8 cellular contexts compared by ENCODE assay signal in the genomic region with DNA sequence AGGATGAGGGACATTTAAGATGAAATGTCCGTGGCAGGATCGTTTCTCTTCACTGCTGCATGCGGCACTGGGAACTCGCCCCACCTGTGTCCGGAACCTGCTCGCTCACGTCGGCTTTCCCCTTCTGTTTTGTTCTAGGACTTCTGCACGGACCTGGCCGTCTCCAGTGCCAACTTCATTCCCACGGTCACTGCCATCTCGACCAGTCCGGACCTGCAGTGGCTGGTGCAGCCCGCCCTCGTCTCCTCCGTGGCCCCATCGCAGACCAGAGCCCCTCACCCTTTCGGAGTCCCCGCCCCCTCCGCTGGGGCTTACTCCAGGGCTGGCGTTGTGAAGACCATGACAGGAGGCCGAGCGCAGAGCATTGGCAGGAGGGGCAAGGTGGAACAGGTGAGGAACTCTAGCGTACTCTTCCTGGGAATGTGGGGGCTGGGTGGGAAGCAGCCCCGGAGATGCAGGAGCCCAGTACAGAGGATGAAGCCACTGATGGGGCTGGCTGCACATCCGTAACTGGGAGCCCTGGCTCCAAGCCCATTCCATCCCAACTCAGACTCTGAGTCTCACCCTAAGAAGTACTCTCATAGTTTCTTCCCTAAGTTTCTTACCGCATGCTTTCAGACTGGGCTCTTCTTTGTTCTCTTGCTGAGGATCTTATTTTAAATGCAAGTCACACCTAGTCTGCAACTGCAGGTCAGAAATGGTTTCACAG. TPM values are rescaled to one million over a fixed set of nuclear protein-coding genes. Genes with fewer than 3 reads are reported as not detected.
A peak's percentile ranks its signal among the peaks of the same experiment; 100 is the strongest.
DNase-seq lines count a peak whose midpoint lies in the region; ATAC-seq and TF ChIP-seq lines count a peak whose summit lies in the region.

No MANE protein-coding gene starts in this region.

- H3K27me3 ChIP-seq in CD4-positive, CD25-positive, alpha-beta regulatory T cell (ENCODE audit: control insufficient read depth, insufficient read depth, low read length) = peaks cover 16% of the 10 kb centered on the region
- H3K27me3 ChIP-seq in RWPE2 (ENCODE audit: insufficient read depth, poor library complexity, severe bottlenecking) = no peaks in the 10 kb centered on the region

- TF ChIP-seq CTCF in RWPE2 (IDR thresholded peaks at IDR 0.05; ENCODE audit: poor library complexity, severe bottlenecking) (no peak), epithelial cell of esophagus (IDR thresholded peaks at IDR 0.05; ENCODE audit: insufficient read depth, low read depth, low read length, missing control alignments) (no peak)

- peaks cover 74% of the 10 kb centered on the region for H3K27me3 Mint-ChIP-seq in CD4-positive, CD25-positive, alpha-beta regulatory T cell

- H3K27ac Mint-ChIP-seq in CD4-positive, CD25-positive, alpha-beta regulatory T cell = peak overlapping the region; percentile 85 to 99 (median 98)

- no peak for ATAC-seq in CD4-positive, CD25-positive, alpha-beta regulatory T cell (ENCODE audit: low read depth in 2 of 2)
- ATAC-seq in RWPE2 (ENCODE audit: low read depth) (no peak), GM21367 (IDR thresholded peaks at IDR 0.05; ENCODE audit: unreplicated experiment) (no peak)

- peaks cover 0 to 3% (median 0%) of the 10 kb centered on the region in 7 donors for H3K9me3 Mint-ChIP-seq in CD4-positive, CD25-positive, alpha-beta regulatory T cell

- H3K4me1 Mint-ChIP-seq in CD4-positive, CD25-positive, alpha-beta regulatory T cell = peaks cover 7 to 39% (median 26%) of the 10 kb centered on the region in 4 donors

- DNase-seq in CD4-positive, CD25-positive, alpha-beta regulatory T cell = peak in 1 of 3 donors; percentile 22
- DNase-seq in RWPE2 (ENCODE audit: low spot score) (peak; percentile 76), epithelial cell of esophagus (ENCODE audit: low read depth) (no peak), myocyte (ENCODE audit: low read depth) (peak; percentile 11), COR-L47 (lab: John Stamatoyannopoulos, UW) (no peak), DMS79 treated with DMSO at 0.1 percent for 48 hours (lab: John Stamatoyannopoulos, UW) (no peak), H4 (ENCODE audit: low spot score) (no peak)

- H3K27ac ChIP-seq in CD4-positive, CD25-positive, alpha-beta regulatory T cell (ENCODE audit: insufficient read depth, low read length, poor library complexity, severe bottlenecking) = no peak overlapping the region
- H3K27ac ChIP-seq in RWPE2 (ENCODE audit: poor library complexity, severe bottlenecking) = peak overlapping the region; percentile 82

- H3K36me3 Mint-ChIP-seq in CD4-positive, CD25-positive, alpha-beta regulatory T cell = peaks cover 10% of the 10 kb centered on the region

- H3K4me1 ChIP-seq in CD4-positive, CD25-positive, alpha-beta regulatory T cell (ENCODE audit: control insufficient read depth, insufficient read depth, low read length, poor library complexity, severe bottlenecking) = peaks cover 33% of the 10 kb centered on the region
- peaks cover 20% of the 10 kb centered on the region for H3K4me1 ChIP-seq in RWPE2 (ENCODE audit: insufficient read depth, poor library complexity, severe bottlenecking)

- peaks cover 18% of the 10 kb centered on the region for H3K36me3 ChIP-seq in CD4-positive, CD25-positive, alpha-beta regulatory T cell (ENCODE audit: control insufficient read depth, insufficient read depth, low read length)
- peaks cover 38% of the 10 kb centered on the region for H3K36me3 ChIP-seq in RWPE2 (ENCODE audit: low read depth)

- H3K9me3 ChIP-seq in CD4-positive, CD25-positive, alpha-beta regulatory T cell (ENCODE audit: control insufficient read depth in 2 of 2, low read length in 2 of 2) = no peaks in the 10 kb centered on the region
- H3K9me3 ChIP-seq in RWPE2 (ENCODE audit: severe bottlenecking) = no peaks in the 10 kb centered on the region

- H3K4me3 ChIP-seq in CD4-positive, CD25-positive, alpha-beta regulatory T cell (ENCODE audit: low read depth, low read length) = peak overlapping the region; percentile 87
- peak overlapping the region; percentile 83 for H3K4me3 ChIP-seq in RWPE2 (ENCODE audit: severe bottlenecking)
- H3K4me3 ChIP-seq in epithelial cell of esophagus (ENCODE audit: low read length) = peak overlapping the region; percentile 79

- H3K4me3 Mint-ChIP-seq in CD4-positive, CD25-positive, alpha-beta regulatory T cell = peak overlapping the region; percentile 90 to 96 (median 91)

RNA-seq across cellular contexts. Expression of gene FOS, which starts 1.3 kb away (rescaled TPM):
- total RNA-seq in CD4-positive, CD25-positive, alpha-beta regulatory T cell = 1,673 TPM
- 100 to 1,000 TPM in 2 of 4 donors, 10 to 100 TPM in 2; 56.8 to 145 (median 104) TPM for polyA plus RNA-seq in CD4-positive, CD25-positive, alpha-beta regulatory T cell
- 22.7 and 26.5 TPM in 2 replicates for total RNA-seq in myocyte
- 2.0 TPM for polyA plus RNA-seq in myocyte (2012)
- 21.5 and 22.0 TPM in 2 replicates for total RNA-seq in H4 (2014; rRNA removed; shearing (Covaris generic))

Comparison
In these comparisons a context has a peak if more than half of its experiments do, and no peak if none do; other contexts are left out.
1. DNase-seq: peak in RWPE2 (single experiment) and myocyte (single experiment); none in epithelial cell of esophagus (single experiment), COR-L47 (single experiment), DMS79 treated with DMSO at 0.1 percent for 48 hours (single experiment) and H4 (single experiment).
2. RNA of gene FOS, which starts 1.3 kb away (total RNA-seq): 1,673 TPM in CD4-positive, CD25-positive, alpha-beta regulatory T cell (single experiment); 22.7 to 26.5 TPM in myocyte and 21.5 to 22.0 TPM in H4; every median in the first group is over 10 times any median in the second.
3. Peak in every context shown above with its lines, with median percentiles within 50 percentile points of each other: H3K4me3 ChIP-seq.